In genomic region chr17:61862975-61863800, GRCh38 we compare ENCODE assay signal across 1 cellular context.
TF ChIP-seq lines count a peak whose summit lies in the region.

Gene BRIP1 (minus strand): TSS chr17:61863528. CDS start chr17:61861539, 1,989 bp downstream.

TF ChIP-seq in HEK293, 187 proteins besides CTCF, POLR2A, EP300 and RAD21 (continued from another document and continues in another):
- TF ChIP-seq ZNF280D (tag by site-specific recombination; IDR thresholded peaks at IDR 0.05) (no peak), ZNF175 (tag by site-specific recombination; IDR thresholded peaks at IDR 0.05) (no peak), ZNF558 (tag by site-specific recombination; IDR thresholded peaks at IDR 0.05) (peak; percentile 8; the same call in 1 of the 2 replicates), ZBTB20 (tag by site-specific recombination; IDR thresholded peaks at IDR 0.05) (peak; percentile 86), PRDM4 (tag by site-specific recombination; IDR thresholded peaks at IDR 0.05) (0 out of 2 replicates have a peak, but pooled peaks have one; percentile 12), ZNF701 (tag by site-specific recombination; IDR thresholded peaks at IDR 0.05) (no peak), ZNF132 (tag by site-specific recombination; IDR thresholded peaks at IDR 0.05; ENCODE audit: borderline replicate concordance) (no peak), ZNF549 (tag by site-specific recombination; IDR thresholded peaks at IDR 0.05) (no peak), ZNF548 (tag by site-specific recombination; IDR thresholded peaks at IDR 0.05) (no peak), ZNF19 (tag by site-specific recombination; IDR thresholded peaks at IDR 0.05; ENCODE audit: low read depth) (no peak), ZNF843 (tag by site-specific recombination; IDR thresholded peaks at IDR 0.05) (peak; percentile 49; the same call in 1 of the 2 replicates), ZNF660 (tag by site-specific recombination; IDR thresholded peaks at IDR 0.05) (peak; percentile 76), ZNF48 (tag by site-specific recombination; IDR thresholded peaks at IDR 0.05) (no peak), HIC1 (tag by site-specific recombination; IDR thresholded peaks at IDR 0.05) (no peak), TRIM28 (IDR thresholded peaks at IDR 0.05; ENCODE audit: borderline replicate concordance, low read length) (peak; percentile 70; the same call in 1 of the 2 replicates), ZNF785 (tag by site-specific recombination; IDR thresholded peaks at IDR 0.05) (no peak), ZNF362 (tag by site-specific recombination; IDR thresholded peaks at IDR 0.05) (peak; percentile 99), ZNF223 (tag by site-specific recombination; IDR thresholded peaks at IDR 0.05) (no peak), IKZF3 (tag by site-specific recombination; IDR thresholded peaks at IDR 0.05) (no peak), PRDM1 (tag by site-specific recombination; IDR thresholded peaks at IDR 0.05) (peak; percentile 78), ZNF366 (tag by site-specific recombination; conservative IDR thresholded peaks at IDR 0.05) (no peak; the same call in none of the 2 replicates), PRDM6 (tag by site-specific recombination; IDR thresholded peaks at IDR 0.05) (no peak), ZNF521 (tag by site-specific recombination; IDR thresholded peaks at IDR 0.05) (no peak), BCL11B (tag by site-specific recombination; IDR thresholded peaks at IDR 0.05; ENCODE audit: low read depth) (peak; percentile 52), ZNF18 (tag by site-specific recombination; IDR thresholded peaks at IDR 0.05) (no peak), ZBTB8A (tag by site-specific recombination; IDR thresholded peaks at IDR 0.05) (peak; percentile 75), ZNF398 (tag by site-specific recombination; IDR thresholded peaks at IDR 0.05) (peak; percentile 94), ZBTB21 (tag by site-specific recombination; IDR thresholded peaks at IDR 0.05) (no peak; the same call in 1 of the 2 replicates), ZNF530 (tag by site-specific recombination; IDR thresholded peaks at IDR 0.05; ENCODE audit: low read depth) (no peak), ZNF704 (tag by site-specific recombination; IDR thresholded peaks at IDR 0.05) (no peak), ZBTB10 (tag by site-specific recombination; IDR thresholded peaks at IDR 0.05) (0 out of 2 replicates have a peak, but pooled peaks have one; percentile 64), GLI2 (tag by site-specific recombination; IDR thresholded peaks at IDR 0.05; ENCODE audit: borderline replicate concordance, low read depth) (no peak), EGR2 (tag by site-specific recombination; IDR thresholded peaks at IDR 0.05; ENCODE audit: low read depth) (peak; percentile 78), ZNF580 (tag by site-specific recombination; IDR thresholded peaks at IDR 0.05) (peak; percentile 81; the same call in 1 of the 2 replicates), ZNF513 (tag by site-specific recombination; IDR thresholded peaks at IDR 0.05) (no peak), SETDB1 (IDR thresholded peaks at IDR 0.05; ENCODE audit: insufficient read length, low read length) (no peak)
